Comparison of ENCODE assay signal across 8 cellular contexts in the genomic region with DNA sequence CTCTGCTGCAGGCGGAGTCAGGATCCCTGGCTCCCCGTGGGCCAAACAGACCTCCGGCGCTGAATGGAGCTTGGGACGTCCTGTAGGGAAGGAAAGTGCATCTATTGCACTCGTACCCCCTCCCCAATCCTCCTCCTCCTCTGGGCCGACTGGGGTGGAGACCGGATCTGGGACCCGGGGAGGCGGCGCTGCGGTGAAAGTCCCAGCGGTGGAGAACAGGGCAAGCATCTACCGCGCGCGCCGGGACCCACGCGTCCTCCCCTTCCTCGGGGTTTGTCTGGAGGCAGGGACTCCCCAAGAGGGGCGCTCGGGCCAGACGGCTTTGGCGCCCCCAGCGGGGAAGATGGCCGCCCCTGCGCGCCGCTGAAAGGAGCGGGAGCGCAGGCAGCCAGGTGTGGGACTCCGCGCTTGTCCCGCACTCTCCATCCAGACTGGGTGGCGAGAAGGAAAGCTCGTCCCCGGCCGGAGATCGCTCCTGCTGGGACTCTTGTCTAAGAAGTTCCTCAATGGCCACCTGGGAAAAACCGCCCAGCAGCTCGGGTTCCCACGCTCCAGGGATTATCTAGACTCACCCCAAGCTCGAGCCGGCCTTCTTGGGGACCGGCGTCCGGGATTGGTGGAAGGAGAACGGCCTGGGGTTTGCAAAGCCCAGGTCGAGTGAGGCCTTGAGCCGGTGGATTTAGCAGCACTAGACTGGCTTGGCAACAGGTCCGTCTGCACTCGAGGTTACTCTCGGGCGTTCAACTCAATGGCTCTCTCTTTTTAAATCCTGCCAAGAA. TPM values are rescaled to one million over a fixed set of nuclear protein-coding genes. Genes with fewer than 3 reads are reported as not detected.
DNase-seq lines count a peak whose midpoint lies in the region; ATAC-seq, FAIRE-seq and TF ChIP-seq lines count a peak whose summit lies in the region.

No MANE protein-coding gene starts in this region.

- peak overlapping the region; percentile 77 to 96 (median 86) for H3K4me3 ChIP-seq in H1 (ENCODE audit: extremely low read depth in 1 of 4, insufficient read depth in 2 of 4, low read depth in 3 of 4, low read length in 4 of 4)
- H3K4me3 ChIP-seq in mesenchymal stem cell (ENCODE audit: insufficient read depth in 1 of 2, low read depth in 1 of 2, low read length in 2 of 2) = peak overlapping the region; percentile 82 to 87

- H3K36me3 ChIP-seq in H1 (ENCODE audit: control insufficient read depth in 2 of 4, insufficient read depth in 4 of 4, low read length in 3 of 4) (peaks cover 0 to 4% (median 4%) of the 10 kb centered on the region in 4 experiments; a peak in 2 of 8 replicates), mesenchymal stem cell (ENCODE audit: control insufficient read depth in 1 of 2, insufficient read depth in 2 of 2, low read depth in 1 of 2, low read length in 2 of 2) (peaks cover 10 to 20% of the 10 kb centered on the region in 2 experiments)

- peak overlapping the region; percentile 71 for H2BK5ac ChIP-seq in H1 (ENCODE audit: low read depth, low read length)
- peak overlapping the region; percentile 1 for H2BK5ac ChIP-seq in mesenchymal stem cell (ENCODE audit: low read depth, low read length, poor library complexity, severe bottlenecking)

- no peak overlapping the region for H2BK20ac ChIP-seq in H1 (ENCODE audit: low read length)

- peaks cover 15% of the 10 kb centered on the region for H3K79me1 ChIP-seq in H1 (ENCODE audit: low read depth, low read length)
- H3K79me1 ChIP-seq in mesenchymal stem cell (replicated peaks; ENCODE audit: low read length, poor library complexity, severe bottlenecking) = peaks cover 11% of the 10 kb centered on the region

- peaks cover 9 to 39% (median 24%) of the 10 kb centered on the region in 4 experiments for H3K4me1 ChIP-seq in H1 (replicated peaks in 1 of 4; ENCODE audit: control insufficient read depth in 3 of 4, insufficient read depth in 4 of 4, low read length in 3 of 4)
- peaks cover 30% of the 10 kb centered on the region for H3K4me1 ChIP-seq in mesenchymal stem cell (ENCODE audit: control insufficient read depth, insufficient read depth, low read depth, low read length)

- H3K79me2 ChIP-seq in H1 (ENCODE audit: control insufficient read depth in 1 of 2, insufficient read depth in 2 of 2, low read length in 2 of 2) = peaks cover 29 to 57% of the 10 kb centered on the region in 2 experiments

- CTCF ChIA-PET in activated B cell treated with CpG ODN at 0.5 μM for 24 hours (lab: Charles Lee) = interaction anchor here (1.0 to 4.3 kb wide), 4 partner anchors 13 to 279 kb away, joined by 3 to 32 read pairs (median 3); a partner anchor contains a TSS
- CTCF ChIA-PET in H1 (lab: Charles Lee; ENCODE audit: partially characterized antibody) = interaction anchor here (0.9 to 3.2 kb wide), 10 partner anchors 9 to 52 kb away, joined by 3 to 16 read pairs (median 4); a partner anchor contains a TSS

- no peaks in the 10 kb centered on the region for H3K27me3 ChIP-seq in H1 (replicated peaks in 1 of 4; ENCODE audit: control insufficient read depth in 3 of 4, extremely low read depth in 1 of 4, insufficient read depth in 3 of 4, low read length in 3 of 4)
- H3K27me3 ChIP-seq in mesenchymal stem cell (ENCODE audit: control insufficient read depth in 1 of 2, insufficient read depth in 1 of 2, low read length in 2 of 2) = no peaks in the 10 kb centered on the region

- peaks cover 35% of the 10 kb centered on the region for H3K4me1 Mint-ChIP-seq in activated B cell treated with CpG ODN at 0.5 μM for 24 hours

- H2AFZ ChIP-seq in H1 (ENCODE audit: low read length) (no peak overlapping the region), mesenchymal stem cell (ENCODE audit: low read depth, low read length) (no peak overlapping the region)

- peak overlapping the region; percentile 19 for H4K5ac ChIP-seq in H1 (ENCODE audit: insufficient read length, low read depth, low read length)

- H3K9ac ChIP-seq in H1 (replicated peaks in 1 of 4; ENCODE audit: extremely low read depth in 1 of 4, low read depth in 3 of 4, low read length in 3 of 4) = peak overlapping the region; percentile 82 to 88 (median 84)
- peak overlapping the region; percentile 87 for H3K9ac ChIP-seq in mesenchymal stem cell (ENCODE audit: low read length)

- H3K9me3 Mint-ChIP-seq in activated B cell treated with CpG ODN at 0.5 μM for 24 hours = no peaks in the 10 kb centered on the region

- peak overlapping the region; percentile 91 for H4K91ac ChIP-seq in H1 (replicated peaks; ENCODE audit: insufficient read length, low read length)
- peak overlapping the region; percentile 99 for H4K91ac ChIP-seq in mesenchymal stem cell (ENCODE audit: low read length)

- H4K8ac ChIP-seq in H1 (ENCODE audit: extremely low read depth, insufficient read depth, low read length) (peak overlapping the region; percentile 91; the same call in 1 of the 2 replicates), mesenchymal stem cell (ENCODE audit: low read length) (peak overlapping the region; percentile 78)

- no peak overlapping the region for H3K14ac ChIP-seq in H1 (ENCODE audit: insufficient read length)
- peak overlapping the region; percentile 48 to 100 for H3K14ac ChIP-seq in mesenchymal stem cell (ENCODE audit: low read length in 2 of 2)

- peaks cover 15 to 33% of the 10 kb centered on the region in 2 experiments for H4K20me1 ChIP-seq in H1 (replicated peaks in 1 of 2; ENCODE audit: control insufficient read depth in 1 of 2, insufficient read depth in 2 of 2, low read length in 2 of 2)

- no peak overlapping the region for H3K23ac ChIP-seq in H1 (ENCODE audit: insufficient read length)
- peak overlapping the region; percentile 37 to 100 for H3K23ac ChIP-seq in mesenchymal stem cell (ENCODE audit: low read length in 2 of 2)

- peak overlapping the region; percentile 98 for H3K56ac ChIP-seq in H1 (replicated peaks; ENCODE audit: insufficient read length, low read depth, low read length)

- H3K4ac ChIP-seq in H1 (replicated peaks; ENCODE audit: insufficient read length, low read depth, low read length) (peak overlapping the region; percentile 86), mesenchymal stem cell (ENCODE audit: low read depth in 1 of 2, low read length in 2 of 2) (peak overlapping the region; percentile 94 to 98)

- H2BK120ac ChIP-seq in H1 (replicated peaks; ENCODE audit: low read depth, low read length) (peak overlapping the region; percentile 66), mesenchymal stem cell (ENCODE audit: low read depth, low read length) (peak overlapping the region; percentile 50)

- peaks cover 14% of the 10 kb centered on the region for H3K23me2 ChIP-seq in H1 (ENCODE audit: low read depth, low read length)

- FAIRE-seq in H1 (lab: Jason Lieb, UNC) = no peak

- WGBS in H1 (ENCODE audit: extremely low coverage in 1 of 2, insufficient coverage in 1 of 2, insufficient read length in 1 of 2, insufficient replicate concordance in 2 of 2, low coverage in 1 of 2, low lambda C conversion rate in 2 of 2, missing lambda C conversion rate in 1 of 2), 2 experiments = 1% methylated on average over 48 of the region's 55 CpGs; no CpG with 5 or more reads in 1 of the 2 experiments
- WGBS in mesenchymal stem cell = 0% methylated on average over 40 of the region's 55 CpGs

- H3K27ac ChIP-seq in H1 (ENCODE audit: low read depth, low read length) (peak overlapping the region; percentile 74), mesenchymal stem cell (ENCODE audit: low read length, poor library complexity, severe bottlenecking) (peak overlapping the region; percentile 80), temporal lobe (ENCODE audit: low read depth, low read length) (peak overlapping the region; percentile 70)

- H3K27me3 Mint-ChIP-seq in activated B cell treated with CpG ODN at 0.5 μM for 24 hours = peaks cover 8% of the 10 kb centered on the region

- H2BK12ac ChIP-seq in H1 (ENCODE audit: low read depth, low read length) = peak overlapping the region; percentile 56
- H2BK12ac ChIP-seq in mesenchymal stem cell (ENCODE audit: low read length in 2 of 2) = peak overlapping the region; percentile 59 to 99

- no peaks in the 10 kb centered on the region for H3K9me3 ChIP-seq in H1 (ENCODE audit: insufficient read depth in 2 of 2, low read depth in 1 of 2, low read length in 1 of 2)
- H3K9me3 ChIP-seq in mesenchymal stem cell (ENCODE audit: control insufficient read depth, low read length) = no peaks in the 10 kb centered on the region

- TF ChIP-seq CTCF in GM13977 (IDR thresholded peaks at IDR 0.05; ENCODE audit: extremely low read depth, insufficient read depth, missing control alignments) = peak; percentile 66
- TF ChIP-seq CTCF in activated B cell treated with CpG ODN at 0.5 μM for 24 hours (IDR thresholded peaks at IDR 0.05) = no peak
- peak in 2 of 3 experiments; percentile 35 to 47; a peak in 3 of 4 replicates for TF ChIP-seq CTCF in H1 (IDR thresholded peaks at IDR 0.05; ENCODE audit: control extremely low read depth in 1 of 3, insufficient read depth in 1 of 3, low read depth in 1 of 3, low read length in 3 of 3)

- TF ChIP-seq POLR2A in H1 (IDR thresholded peaks at IDR 0.05; ENCODE audit: control extremely low read depth in 1 of 2, low read depth in 2 of 2, low read length in 2 of 2) = peak; percentile 18 to 43

- no peak overlapping the region for H3K27ac Mint-ChIP-seq in activated B cell treated with CpG ODN at 0.5 μM for 24 hours

- TF ChIP-seq RAD21 in H1 (IDR thresholded peaks at IDR 0.05 in 1 of 2, conservative IDR thresholded peaks at IDR 0.05 in 1 of 2; ENCODE audit: low read depth in 2 of 2, low read length in 2 of 2) = no peak

- H3K4me2 ChIP-seq in H1 (ENCODE audit: insufficient read depth in 1 of 2, low read depth in 2 of 2, low read length in 2 of 2) = peak overlapping the region; percentile 96 to 98
- peak overlapping the region; percentile 94 for H3K4me2 ChIP-seq in mesenchymal stem cell (ENCODE audit: low read length, poor library complexity, severe bottlenecking)

- ATAC-seq in activated B cell treated with CpG ODN at 0.5 μM for 24 hours (ENCODE audit: low read depth) = peak; percentile 19

- intact Hi-C loops in activated B cell treated with CpG ODN at 0.5 μM for 24 hours (cut with micrococcal nuclease) = loop anchor here (2.0 kb wide), 1 partner anchor 32 kb away; no protein-coding TSS in a partner anchor

- H2BK15ac ChIP-seq in H1 (ENCODE audit: low read length) (peak overlapping the region; percentile 90; the same call in 1 of the 2 replicates), mesenchymal stem cell (ENCODE audit: low read depth, poor library complexity, severe bottlenecking) (peak overlapping the region; percentile 92)

- peak overlapping the region; percentile 100 for H3K18ac ChIP-seq in H1 (ENCODE audit: extremely low read depth, low read length)
- peak overlapping the region; percentile 97 to 100 for H3K18ac ChIP-seq in mesenchymal stem cell (ENCODE audit: low read depth in 1 of 2, low read length in 2 of 2)

- TF ChIP-seq EP300 in H1 (IDR thresholded peaks at IDR 0.05; ENCODE audit: borderline replicate concordance in 1 of 2, low read depth in 2 of 2, low read length in 2 of 2) = no peak

- POLR2A ChIA-PET in activated B cell treated with CpG ODN at 0.5 μM for 24 hours (lab: Charles Lee) = interaction anchor here (0.6 to 3.7 kb wide), 6 partner anchors 14 to 135 kb away, joined by 3 to 61 read pairs (median 4); a partner anchor contains a TSS
- POLR2A ChIA-PET in H1 (lab: Charles Lee; ENCODE audit: partially characterized antibody) = interaction anchor here (0.7 to 9.9 kb wide), 21 partner anchors 8 to 137 kb away, joined by 3 to 210 read pairs (median 5); a partner anchor contains a TSS

- peak; percentile 56 for DNase-seq in AG08396 (ENCODE audit: low spot score)
- peak; percentile 81 for DNase-seq in GM13977 (ENCODE audit: low spot score)
- peak; percentile 33 to 40 for DNase-seq in Kasumi-1 (lab: John Stamatoyannopoulos, UW)
- peak; percentile 46 for DNase-seq in activated B cell treated with CpG ODN at 0.5 μM for 24 hours
- peak in 1 of 2 experiments; percentile 73 for DNase-seq in H1 (ENCODE audit: low read depth in 1 of 2, low spot score in 2 of 2)
- peak; percentile 68 for DNase-seq in mesenchymal stem cell
- no peak for DNase-seq in OCI-M2 (lab: John Stamatoyannopoulos, UW; ENCODE audit: unreplicated experiment)

- H2AK5ac ChIP-seq in H1 (ENCODE audit: low read depth, low read length) = 0 out of 2 replicates have a peak overlapping the region, but pooled peaks have one; percentile 28
- H2AK5ac ChIP-seq in mesenchymal stem cell (ENCODE audit: low read length, severe bottlenecking) = no peak overlapping the region

- no peaks in the 10 kb centered on the region for H3K36me3 Mint-ChIP-seq in activated B cell treated with CpG ODN at 0.5 μM for 24 hours (ENCODE audit: low read depth)

- in situ Hi-C loops in GM13977 (cut with MboI; ENCODE audit: low pct_unique_long_range_greater_than_20kb, low sequenced_read_pairs, unreplicated experiment) = no loop called here

- H3K4me3 Mint-ChIP-seq in activated B cell treated with CpG ODN at 0.5 μM for 24 hours = peak overlapping the region; percentile 89

RNA-seq across cellular contexts. Expression of a gene that starts 0.7 kb away (rescaled TPM):
- 10.9 and 13.4 TPM in 2 replicates for total RNA-seq in activated B cell treated with CpG ODN at 0.5 μM for 24 hours
- total RNA-seq in H1 (2021; fragmentation: NEBNext Ultra II Directional; extraction: Animal tissue kit (Norgen Biotek cat#: 25700)) = 499 and 526 TPM in 2 replicates
- polyA plus RNA-seq in H1 (2011; rRNA removed) = 635 and 701 TPM in 2 replicates
- 497 TPM for polyA plus RNA-seq in H1 (2011; cell fraction: cytosol; rRNA removed)
- polyA plus RNA-seq in H1 (2011; cell fraction: nucleus; rRNA removed) = 671 TPM
- polyA plus RNA-seq in H1 (2012, experiment 1 of 2) = 387 to 431 TPM (median 414 TPM) in 4 replicates
- 532 TPM for polyA plus RNA-seq in H1 (2012, experiment 2 of 2)
- polyA plus RNA-seq in H1 (2013, experiment 1 of 2) = 1,100 TPM
- polyA plus RNA-seq in H1 (2013, experiment 2 of 2) = 1,238 TPM
- polyA minus RNA-seq in H1 (2011; rRNA and poly(A)+ RNA removed) = 977 and 989 TPM in 2 replicates
- 321 TPM for polyA minus RNA-seq in H1 (2011; cell fraction: cytosol; rRNA and poly(A)+ RNA removed)
- polyA minus RNA-seq in H1 (2011; cell fraction: nucleus; rRNA and poly(A)+ RNA removed) = 205 TPM
- polyA plus RNA-seq in mesenchymal stem cell (2013, experiment 1 of 2) = 1,185 TPM
- 1,187 TPM for polyA plus RNA-seq in mesenchymal stem cell (2013, experiment 2 of 2)
- 93.2 TPM for total RNA-seq in temporal lobe

RNA-seq across cellular contexts. Expression of a gene that starts 12.0 kb away (rescaled TPM):
- total RNA-seq in activated B cell treated with CpG ODN at 0.5 μM for 24 hours (19.6 and 23.3 TPM in 2 replicates), temporal lobe (50.4 TPM)
- 115 and 116 TPM in 2 replicates for total RNA-seq in H1 (2021; fragmentation: NEBNext Ultra II Directional; extraction: Animal tissue kit (Norgen Biotek cat#: 25700))
- polyA plus RNA-seq in H1 (2011; rRNA removed) = 141 and 160 TPM in 2 replicates
- 127 TPM for polyA plus RNA-seq in H1 (2011; cell fraction: cytosol; rRNA removed)
- polyA plus RNA-seq in H1 (2011; cell fraction: nucleus; rRNA removed) = 141 TPM
- 83.3 to 97.8 TPM (median 90.8 TPM) in 4 replicates for polyA plus RNA-seq in H1 (2012, experiment 1 of 2)
- 40.1 TPM for polyA plus RNA-seq in H1 (2012, experiment 2 of 2)
- 153 TPM for polyA plus RNA-seq in H1 (2013, experiment 1 of 2)
- polyA plus RNA-seq in H1 (2013, experiment 2 of 2) = 174 TPM
- polyA minus RNA-seq in H1 (2011; rRNA and poly(A)+ RNA removed) = 251 and 278 TPM in 2 replicates
- 150 TPM for polyA minus RNA-seq in H1 (2011; cell fraction: cytosol; rRNA and poly(A)+ RNA removed)
- 146 TPM for polyA minus RNA-seq in H1 (2011; cell fraction: nucleus; rRNA and poly(A)+ RNA removed)
- polyA plus RNA-seq in mesenchymal stem cell (2013, experiment 1 of 2) = 262 TPM
- polyA plus RNA-seq in mesenchymal stem cell (2013, experiment 2 of 2) = 260 TPM

RNA-seq across cellular contexts. Expression of a gene that starts 36.1 kb away (rescaled TPM):
- total RNA-seq in activated B cell treated with CpG ODN at 0.5 μM for 24 hours = 23.9 and 25.4 TPM in 2 replicates
- 84.5 and 86.1 TPM in 2 replicates for total RNA-seq in H1 (2021; fragmentation: NEBNext Ultra II Directional; extraction: Animal tissue kit (Norgen Biotek cat#: 25700))
- polyA plus RNA-seq in H1 (2011; rRNA removed) = 52.6 and 52.9 TPM in 2 replicates
- polyA plus RNA-seq in H1 (2011; cell fraction: cytosol; rRNA removed) = 75.9 TPM
- polyA plus RNA-seq in H1 (2011; cell fraction: nucleus; rRNA removed) = 39.1 TPM
- polyA plus RNA-seq in H1 (2012, experiment 1 of 2) = 91.9 to 107 TPM (median 97.9 TPM) in 4 replicates
- polyA plus RNA-seq in H1 (2012, experiment 2 of 2) = 35.6 TPM
- 52.4 TPM for polyA plus RNA-seq in H1 (2013, experiment 1 of 2)
- polyA plus RNA-seq in H1 (2013, experiment 2 of 2) = 55.2 TPM
- 74.7 and 76.2 TPM in 2 replicates for polyA minus RNA-seq in H1 (2011; rRNA and poly(A)+ RNA removed)
- polyA minus RNA-seq in H1 (2011; cell fraction: cytosol; rRNA and poly(A)+ RNA removed) = 43.7 TPM
- 41.1 TPM for polyA minus RNA-seq in H1 (2011; cell fraction: nucleus; rRNA and poly(A)+ RNA removed)
- polyA plus RNA-seq in mesenchymal stem cell (2013, experiment 1 of 2) = 10.6 TPM
- 10.7 TPM for polyA plus RNA-seq in mesenchymal stem cell (2013, experiment 2 of 2)
- total RNA-seq in temporal lobe = 10.6 TPM

RNA-seq across cellular contexts. Expression of a gene that starts 36.4 kb away (rescaled TPM):
- total RNA-seq in activated B cell treated with CpG ODN at 0.5 μM for 24 hours = 87.4 and 94.0 TPM in 2 replicates
- total RNA-seq in H1 (2021; fragmentation: NEBNext Ultra II Directional; extraction: Animal tissue kit (Norgen Biotek cat#: 25700)) = 186 and 191 TPM in 2 replicates
- polyA plus RNA-seq in H1 (2011; rRNA removed) = 622 and 759 TPM in 2 replicates
- polyA plus RNA-seq in H1 (2011; cell fraction: cytosol; rRNA removed) = 508 TPM
- polyA plus RNA-seq in H1 (2011; cell fraction: nucleus; rRNA removed) = 357 TPM
- polyA plus RNA-seq in H1 (2012, experiment 1 of 2) = 367 to 567 TPM (median 473 TPM) in 4 replicates
- 392 TPM for polyA plus RNA-seq in H1 (2012, experiment 2 of 2)
- polyA plus RNA-seq in H1 (2013, experiment 1 of 2) = 338 TPM
- polyA plus RNA-seq in H1 (2013, experiment 2 of 2) = 352 TPM
- polyA minus RNA-seq in H1 (2011; rRNA and poly(A)+ RNA removed) = 163 and 184 TPM in 2 replicates
- 130 TPM for polyA minus RNA-seq in H1 (2011; cell fraction: cytosol; rRNA and poly(A)+ RNA removed)
- polyA minus RNA-seq in H1 (2011; cell fraction: nucleus; rRNA and poly(A)+ RNA removed) = 123 TPM
- 175 TPM for polyA plus RNA-seq in mesenchymal stem cell (2013, experiment 1 of 2)
- polyA plus RNA-seq in mesenchymal stem cell (2013, experiment 2 of 2) = 180 TPM
- total RNA-seq in temporal lobe = 17.2 TPM
